In genomic region chr22:27794244-27794643, GRCh38 we compare ENCODE assay signal across 23 cellular contexts. TPM values are rescaled to one million over a fixed set of nuclear protein-coding genes. Genes with fewer than 3 reads are reported as not detected.
A peak's percentile ranks its signal among the peaks of the same experiment; 100 is the strongest.
DNase-seq lines count a peak whose midpoint lies in the region; ATAC-seq and TF ChIP-seq lines count a peak whose summit lies in the region.
"Had no signal": no experiment of that assay in that cellular context is flagged by ENCODE, and none has a peak within 500 bp of the region (broad histone marks: within the 10 kb centered on the region; RNA-seq: fewer than 3 reads in every experiment).

No MANE protein-coding gene starts in this region.

- peak overlapping the region in 8 of 12 donors; percentile 1 to 85 (median 63) for H3K27ac ChIP-seq in heart left ventricle
- no peak overlapping the region for H3K27ac ChIP-seq in right cardiac atrium (ENCODE audit: low read length)
- H3K27ac ChIP-seq in esophagus (ENCODE audit: low read depth in 2 of 2, low read length in 1 of 2) = peak overlapping the region; percentile 8 to 63
- peak overlapping the region in 3 of 4 donors; percentile 32 to 85 (median 48) for H3K27ac ChIP-seq in transverse colon
- H3K27ac ChIP-seq: foreskin keratinocyte, HL-60, pancreas, SJSA1, thyroid gland had no signal

- H3K4me3 ChIP-seq in heart left ventricle (peak overlapping the region in 7 of 12 donors; percentile 7 to 88 (median 76)), right cardiac atrium (ENCODE audit: low read length) (no peak overlapping the region), esophagus (ENCODE audit: low read depth in 1 of 2, low read length in 2 of 2) (no peak overlapping the region), transverse colon (no peak overlapping the region)
- H3K4me3 ChIP-seq: K562, pancreas, SJSA1, thyroid gland had no signal

- TF ChIP-seq POLR2A in heart left ventricle (IDR thresholded peaks at IDR 0.05) (no peak), transverse colon (IDR thresholded peaks at IDR 0.05) (no peak)

- peaks cover 73% of the 10 kb centered on the region for H3K4me1 Mint-ChIP-seq in neural crest cell
- H3K4me1 Mint-ChIP-seq: central memory CD8-positive, alpha-beta T cell had no signal

- H3K9me3 Mint-ChIP-seq in neural crest cell = no peaks in the 10 kb centered on the region
- H3K9me3 Mint-ChIP-seq: central memory CD8-positive, alpha-beta T cell had no signal

- ATAC-seq in heart left ventricle (no peak), right cardiac atrium (no peak)
- ATAC-seq: activated CD8-positive, alpha-beta T cell treated with anti-CD3 and anti-CD28 coated beads, Interleukin-2, amount 10 ng/mL, durations not matched to agents 7 days and 5 days; foreskin keratinocyte; K562; PC-3 had no signal

- TF ChIP-seq EP300 in transverse colon (IDR thresholded peaks at IDR 0.05; ENCODE audit: low read depth) = no peak

- in situ Hi-C loops in transverse colon (cut with MboI; ENCODE audit: low pct_ligation_motif_present in 1 of 4, low pct_unique_long_range_greater_than_20kb in 1 of 4, low sequenced_read_pairs in 3 of 4) = no loop called here

- H3K27ac Mint-ChIP-seq in neural crest cell (ENCODE audit: unreplicated experiment) = peak overlapping the region; percentile 70
- H3K27ac Mint-ChIP-seq: activated CD8-positive, alpha-beta T cell treated with anti-CD3 and anti-CD28 coated beads, Interleukin-2, amount 10 ng/mL, durations not matched to agents 7 days and 5 days had no signal

- no peaks in the 10 kb centered on the region for H3K9me3 ChIP-seq in heart left ventricle
- H3K9me3 ChIP-seq in right cardiac atrium (ENCODE audit: control insufficient read depth, low read length) = no peaks in the 10 kb centered on the region
- H3K9me3 ChIP-seq in esophagus (ENCODE audit: control insufficient read depth in 2 of 2, insufficient read depth in 1 of 2, low read depth in 1 of 2, low read length in 1 of 2) = no peaks in the 10 kb centered on the region
- no peaks in the 10 kb centered on the region for H3K9me3 ChIP-seq in transverse colon
- H3K9me3 ChIP-seq: pancreas, SJSA1, thyroid gland had no signal

- H3K4me1 ChIP-seq in heart left ventricle (peaks cover 0 to 52% (median 14%) of the 10 kb centered on the region in 12 donors), right cardiac atrium (ENCODE audit: control insufficient read depth, insufficient read depth, low read length) (peaks cover 3% of the 10 kb centered on the region), esophagus (ENCODE audit: control insufficient read depth in 2 of 2, insufficient read depth in 2 of 2, low read length in 1 of 2) (peaks cover 0 to 7% of the 10 kb centered on the region in 2 donors), transverse colon (peaks cover 0 to 3% (median 2%) of the 10 kb centered on the region in 4 donors)
- H3K4me1 ChIP-seq: pancreas had no signal

- 54 to 68% (median 55%) methylated on average over 5 of the region's 5 CpGs for WGBS in heart left ventricle, 4 donors
- WGBS in right cardiac atrium = 48% methylated on average over 5 of the region's 5 CpGs
- 64 to 69% methylated on average over 5 of the region's 5 CpGs for WGBS in esophagus, 2 donors
- 68 to 87% methylated on average over 5 of the region's 5 CpGs for WGBS in transverse colon (ENCODE audit: low coverage in 1 of 2), 2 donors

- H3K27me3 Mint-ChIP-seq in neural crest cell (ENCODE audit: low read depth) = peaks cover 33% of the 10 kb centered on the region

- TF ChIP-seq CTCF in heart left ventricle (IDR thresholded peaks at IDR 0.05) (no peak), neural crest cell (conservative IDR thresholded peaks at IDR 0.05) (no peak), transverse colon (IDR thresholded peaks at IDR 0.05) (no peak)

- H3K27me3 ChIP-seq in heart left ventricle = peaks cover 0 to 22% (median 5%) of the 10 kb centered on the region in 9 donors
- no peaks in the 10 kb centered on the region for H3K27me3 ChIP-seq in right cardiac atrium (ENCODE audit: control insufficient read depth, insufficient read depth)
- no peaks in the 10 kb centered on the region for H3K27me3 ChIP-seq in esophagus (ENCODE audit: control insufficient read depth in 1 of 2, insufficient read depth in 2 of 2, low read length in 2 of 2)
- H3K27me3 ChIP-seq in transverse colon = peaks cover 29% of the 10 kb centered on the region
- H3K27me3 ChIP-seq: foreskin keratinocyte, pancreas, thyroid gland had no signal

- H3K36me3 ChIP-seq in heart left ventricle = peaks cover 0 to 14% (median 0%) of the 10 kb centered on the region in 9 donors
- no peaks in the 10 kb centered on the region for H3K36me3 ChIP-seq in esophagus (ENCODE audit: control insufficient read depth in 2 of 2, insufficient read depth in 2 of 2, low read length in 1 of 2)
- H3K36me3 ChIP-seq in transverse colon = no peaks in the 10 kb centered on the region
- H3K36me3 ChIP-seq: pancreas, thyroid gland had no signal

- H3K4me3 Mint-ChIP-seq in neural crest cell = peak overlapping the region; percentile 76
- H3K4me3 Mint-ChIP-seq: activated CD8-positive, alpha-beta T cell treated with anti-CD3 and anti-CD28 coated beads, Interleukin-2, amount 10 ng/mL, durations not matched to agents 7 days and 5 days; central memory CD8-positive, alpha-beta T cell had no signal

- H3K36me3 Mint-ChIP-seq in neural crest cell (ENCODE audit: low read depth) = peaks cover 7% of the 10 kb centered on the region

- DNase-seq in heart left ventricle = peak in 1 of 5 donors; percentile 18
- no peak for DNase-seq in right cardiac atrium
- DNase-seq in neural crest cell (ENCODE audit: low read depth, low spot score) = no peak
- no peak for DNase-seq in transverse colon
- no peak for DNase-seq in activated CD4-positive, alpha-beta T cell treated with anti-CD3 and anti-CD28 coated beads, Interleukin-2, amount 50 U/mL, for 4 hours
- no peak for DNase-seq in nucleus accumbens (lab: John Stamatoyannopoulos, UW)
- no peak for DNase-seq in NCI-H2171 treated with DMSO at 0.1 percent for 48 hours (lab: John Stamatoyannopoulos, UW)
- DNase-seq: activated CD8-positive, alpha-beta T cell treated with anti-CD3 and anti-CD28 coated beads, Interleukin-2, amount 10 ng/mL, durations not matched to agents 7 days and 5 days; activated naive CD4-positive, alpha-beta T cell treated with anti-CD3 and anti-CD28 coated beads, Interleukin-2, amount 50 U/mL, for 16 hours; activated T-cell treated with anti-CD3 and anti-CD28 coated beads, Interleukin-2, amount 50 U/mL, for 48 hours; foreskin keratinocyte; MV-4-11; NCI-H2081; NCI-H69; pancreas; PC-3; T-helper 2 cell; thyroid gland had no signal

- intact Hi-C loops in heart left ventricle (cut with DNase I) (loop anchor here in 2 of 10 donors (10.0 kb wide), 2 partner anchors 129 to 159 kb away; no protein-coding TSS in a partner anchor), right cardiac atrium (cut with DNase I) (loop anchor here in 2 of 4 donors (10.0 kb wide), 2 partner anchors 119 to 129 kb away; no protein-coding TSS in a partner anchor), transverse colon (cut with DNase I; ENCODE audit: low total_unique reads) (loop anchor here (10.0 kb wide), 1 partner anchor 579 kb away; no protein-coding TSS in a partner anchor)

RNA-seq across cellular contexts. Expression of gene MN1, which starts 7.3 kb away (rescaled TPM):
- total RNA-seq in heart left ventricle = 10 to 100 TPM in 1 of 9 donors, 1 to 10 TPM in 8; 4.2 to 10.3 (median 5.5) TPM
- polyA plus RNA-seq in heart left ventricle = 1 to 10 TPM; 1.7 to 3.9 TPM
- total RNA-seq in right cardiac atrium = 10 to 100 TPM in 3 of 4 donors, 1 to 10 TPM in 1; 9.6 to 12.2 (median 10.1) TPM
- 3.8 TPM for polyA plus RNA-seq in right cardiac atrium
- 1 to 10 TPM in 1 of 2 donors, under 1 TPM in 1; 0.94 to 1.5 TPM for polyA plus RNA-seq in esophagus
- total RNA-seq in neural crest cell = 19.0 TPM in 2 replicates
- total RNA-seq in transverse colon = 1 to 10 TPM; 1.1 to 4.2 (median 3.0) TPM

Comparison
In these comparisons a context has a peak if more than half of its experiments do, and no peak if none do; other contexts are left out.
1. H3K4me3 ChIP-seq: peak in heart left ventricle (7 of 12); none in right cardiac atrium (single experiment), esophagus (0 of 2) and transverse colon (0 of 4).